9 cellular contexts compared by ENCODE assay signal in the genomic region with DNA sequence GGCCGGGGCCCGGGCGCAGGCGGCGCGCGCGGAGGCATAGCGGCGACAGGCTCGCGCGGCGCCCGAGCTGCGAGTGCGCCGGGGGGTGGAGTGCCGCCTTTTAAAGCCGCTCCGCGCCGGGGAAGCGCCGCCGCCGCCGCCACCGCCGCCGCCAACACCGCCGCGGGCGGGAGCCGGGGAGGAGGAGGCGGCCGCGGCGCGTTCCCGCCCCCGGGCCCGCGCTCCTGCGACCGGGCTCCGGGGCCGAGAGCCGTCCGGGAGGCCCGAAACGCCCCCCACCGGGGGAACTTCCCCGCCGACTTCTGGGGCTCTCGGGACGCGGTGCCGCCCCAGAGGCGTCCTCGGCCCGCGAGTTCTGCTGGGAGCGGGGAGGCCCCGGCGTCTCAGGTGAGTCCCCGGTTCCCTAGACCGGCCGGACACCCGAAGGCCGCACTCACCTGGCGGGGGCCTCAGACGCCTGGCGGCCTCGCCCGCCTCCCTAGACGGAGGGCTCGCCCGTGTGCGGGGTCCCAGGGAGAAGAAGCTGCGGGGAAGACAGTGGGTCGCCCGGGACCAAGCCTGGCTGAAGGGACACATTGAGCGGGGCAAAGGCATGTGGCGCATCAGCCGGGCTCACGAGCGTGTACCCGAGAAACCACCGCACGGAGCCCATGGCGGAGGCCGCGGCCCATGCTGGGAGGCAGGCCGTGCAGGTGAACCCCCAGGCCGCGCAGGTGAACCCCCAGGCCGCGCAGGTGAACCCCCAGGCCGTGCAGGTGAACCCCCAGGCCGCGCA. TPM values are rescaled to one million over a fixed set of nuclear protein-coding genes. Genes with fewer than 3 reads are reported as not detected.
A peak's percentile ranks its signal among the peaks of the same experiment; 100 is the strongest.
DNase-seq lines count a peak whose midpoint lies in the region; ATAC-seq, FAIRE-seq and TF ChIP-seq lines count a peak whose summit lies in the region.
"Had no signal": no experiment of that assay in that cellular context is flagged by ENCODE, and none has a peak within 500 bp of the region (broad histone marks: within the 10 kb centered on the region; RNA-seq: fewer than 3 reads in every experiment).

A gene (minus strand): TSS at position 75 of the 775 bp plus-strand sequence. CDS start 37 bp downstream, at position 38.

- dilution Hi-C loops in endothelial cell of umbilical vein (cut with MboI; ENCODE audit: extremely low pct_ligation_motif_present, low sequenced_read_pairs): no loop called here

- peaks cover 3% of the 10 kb centered on the region for H3K27me3 Mint-ChIP-seq in Caco-2 (ENCODE audit: insufficient read depth, unreplicated experiment)

- H3K4me3 ChIP-seq in Caco-2 (ENCODE audit: low read depth, low read length) (peak within 1 kb of the TSS; percentile 69), LNCaP clone FGC (ENCODE audit: low read depth, low read length) (peak within 1 kb of the TSS; percentile 51), endothelial cell of umbilical vein (replicated peaks in 1 of 3; ENCODE audit: insufficient read depth in 1 of 3, low read depth in 1 of 3, low read length in 3 of 3) (peak within 1 kb of the TSS in 1 of 3 experiments; percentile 3), mucosa of rectum (ENCODE audit: low read length in 2 of 2) (peak within 1 kb of the TSS; percentile 56 to 60)

- H3K27ac ChIP-seq in endothelial cell of umbilical vein (ENCODE audit: insufficient read depth, low read depth, low read length) (no peak within 1 kb of the TSS), mucosa of rectum (ENCODE audit: low read depth in 2 of 2, low read length in 2 of 2) (no peak within 1 kb of the TSS)

- H3K4me2 ChIP-seq in endothelial cell of umbilical vein (ENCODE audit: insufficient read depth, low read length): peak within 1 kb of the TSS; percentile 23

- no peak for FAIRE-seq in endothelial cell of umbilical vein (lab: Jason Lieb, UNC)

- TF ChIP-seq CTCF in Caco-2 (IDR thresholded peaks at IDR 0.05; ENCODE audit: insufficient read depth in 1 of 2, low read depth in 1 of 2, low read length in 1 of 2, severe bottlenecking in 1 of 2, unreplicated experiment in 1 of 2) (peak in 1 of 2 experiments; percentile 9), LNCaP clone FGC (IDR thresholded peaks at IDR 0.05; ENCODE audit: control insufficient read depth, extremely low read depth, insufficient read depth) (0 out of 2 replicates have a peak, but pooled peaks have one; percentile 4), endothelial cell of umbilical vein (IDR thresholded peaks at IDR 0.05; ENCODE audit: extremely low read depth in 1 of 2, insufficient read depth in 1 of 2, low read depth in 1 of 2, low read length in 2 of 2) (no peak)

- H3K9me1 ChIP-seq in endothelial cell of umbilical vein (replicated peaks; ENCODE audit: control insufficient read depth, extremely low read depth, insufficient read depth, low read length): no peaks in the 10 kb centered on the region

- H3K79me2 ChIP-seq in endothelial cell of umbilical vein (ENCODE audit: control insufficient read depth, insufficient read depth, low read length): no peaks in the 10 kb centered on the region

- no peaks in the 10 kb centered on the region for H4K20me1 ChIP-seq in endothelial cell of umbilical vein (replicated peaks; ENCODE audit: control insufficient read depth, extremely low read depth, insufficient read depth, low read length)

- no peaks in the 10 kb centered on the region for H3K4me1 ChIP-seq in Caco-2
- no peaks in the 10 kb centered on the region for H3K4me1 ChIP-seq in endothelial cell of umbilical vein (ENCODE audit: control insufficient read depth, extremely low read depth, insufficient read depth, low read length)
- H3K4me1 ChIP-seq in mucosa of rectum (ENCODE audit: control insufficient read depth in 2 of 2, insufficient read depth in 2 of 2, low read length in 2 of 2): peaks cover 0 to 6% of the 10 kb centered on the region in 2 donors

- DNase-seq in Caco-2 (peak; percentile 52 to 83), LNCaP clone FGC (ENCODE audit: low read depth) (no peak), endothelial cell of umbilical vein (ENCODE audit: low read depth, low spot score) (no peak)
- DNase-seq in effector CD8-positive, alpha-beta T cell (lab: John Stamatoyannopoulos, UW): no peak
- DNase-seq in activated CD4-positive, alpha-beta T cell treated with anti-CD3 and anti-CD28 coated beads for 4 hours: no peak

- no TSS peak for BruUV-seq in Caco-2 (replicated peaks; lab: Mats Ljungman, UMichigan)
- no TSS peak for BruUV-seq in endothelial cell of umbilical vein (replicated peaks; lab: Mats Ljungman, UMichigan)

- H3K4me1 Mint-ChIP-seq in Caco-2 (ENCODE audit: low read depth, unreplicated experiment): peaks cover 19% of the 10 kb centered on the region

- H3K9ac ChIP-seq in endothelial cell of umbilical vein (replicated peaks; ENCODE audit: extremely low read depth, insufficient read depth, low read length): no peak within 1 kb of the TSS
- H3K9ac ChIP-seq in mucosa of rectum (ENCODE audit: low read depth in 1 of 2, low read length in 2 of 2): peak within 1 kb of the TSS in 1 of 2 donors; percentile 57

- ATAC-seq in HG03108 (IDR thresholded peaks at IDR 0.05; ENCODE audit: unreplicated experiment) (no peak), HG03520 (IDR thresholded peaks at IDR 0.05; ENCODE audit: unreplicated experiment) (no peak)

- H3K4me3 Mint-ChIP-seq in Caco-2 (ENCODE audit: unreplicated experiment): peak within 1 kb of the TSS; percentile 65
- H3K4me3 Mint-ChIP-seq: central memory CD8-positive, alpha-beta T cell had no signal

- H2AFZ ChIP-seq in endothelial cell of umbilical vein (ENCODE audit: low read depth, low read length): no peak within 1 kb of the TSS

- H3K36me3 ChIP-seq in Caco-2 (ENCODE audit: control insufficient read depth, insufficient read depth, low read length) (no peaks in the 10 kb centered on the region), endothelial cell of umbilical vein (ENCODE audit: control insufficient read depth in 2 of 2, extremely low read depth in 1 of 2, insufficient read depth in 2 of 2, low read length in 2 of 2) (no peaks in the 10 kb centered on the region), mucosa of rectum (ENCODE audit: control insufficient read depth in 2 of 2, insufficient read depth in 2 of 2, low read length in 2 of 2) (peaks cover 0 to 2% of the 10 kb centered on the region in 2 donors)

- intact Hi-C loops in Caco-2 (cut with micrococcal nuclease; ENCODE audit: unreplicated experiment): loop anchor here (2.0 to 5.0 kb wide), 3 partner anchors 51 to 193 kb away; a partner anchor contains a TSS
- intact Hi-C loops in endothelial cell of umbilical vein (cut with micrococcal nuclease): loop anchor here (5.0 kb wide), 1 partner anchor 43 kb away; no protein-coding TSS in a partner anchor

- no peaks in the 10 kb centered on the region for H3K27me3 ChIP-seq in Caco-2 (replicated peaks; ENCODE audit: control insufficient read depth, insufficient read depth, low read length)
- H3K27me3 ChIP-seq in endothelial cell of umbilical vein (ENCODE audit: control insufficient read depth in 2 of 2, insufficient read depth in 2 of 2, low read length in 2 of 2): peaks cover 27 to 36% of the 10 kb centered on the region in 2 experiments
- peaks cover 0 to 2% of the 10 kb centered on the region in 2 donors for H3K27me3 ChIP-seq in mucosa of rectum (ENCODE audit: control insufficient read depth in 2 of 2, insufficient read depth in 2 of 2, low read length in 2 of 2)

- CTCF ChIA-PET in Caco-2 (lab: Charles Lee): interaction anchor here (0.9 kb wide), 1 partner anchor 190 kb away, joined by 3 read pairs; no protein-coding TSS in a partner anchor
- CTCF ChIA-PET in endothelial cell of umbilical vein (lab: Charles Lee): interaction anchor here (1.4 kb wide), 2 partner anchors 90 to 189 kb away, joined by 3 read pairs; no protein-coding TSS in a partner anchor

- peaks cover 55% of the 10 kb centered on the region for H3K36me3 Mint-ChIP-seq in Caco-2 (ENCODE audit: insufficient read depth, unreplicated experiment)

- H3K9me3 Mint-ChIP-seq in Caco-2 (ENCODE audit: unreplicated experiment): peaks cover 9% of the 10 kb centered on the region
- H3K9me3 Mint-ChIP-seq: central memory CD8-positive, alpha-beta T cell had no signal

- no peak within 1 kb of the TSS for H3K27ac Mint-ChIP-seq in Caco-2 (ENCODE audit: unreplicated experiment)

- H3K9me3 ChIP-seq in Caco-2 (no peaks in the 10 kb centered on the region; the same call in 1 of the 2 replicates), endothelial cell of umbilical vein (replicated peaks; ENCODE audit: control insufficient read depth, insufficient read depth, low read length) (no peaks in the 10 kb centered on the region), mucosa of rectum (ENCODE audit: control insufficient read depth in 2 of 2, low read length in 2 of 2) (no peaks in the 10 kb centered on the region)

- no peak for TF ChIP-seq POLR2A in endothelial cell of umbilical vein (IDR thresholded peaks at IDR 0.05; ENCODE audit: low read depth, low read length)

- POLR2A ChIA-PET in Caco-2 (lab: Charles Lee): no interaction called here
- POLR2A ChIA-PET in endothelial cell of umbilical vein (lab: Charles Lee): no interaction called here

TF ChIP-seq in endothelial cell of umbilical vein, 7 proteins besides CTCF, POLR2A, EP300 and RAD21:
- TF ChIP-seq POLR2AphosphoS5 (IDR thresholded peaks at IDR 0.05; ENCODE audit: insufficient read depth, low read depth, low read length) (no peak), GATA2 (IDR thresholded peaks at IDR 0.05; ENCODE audit: insufficient read depth, insufficient read length, low read depth, low read length) (no peak), JUN (IDR thresholded peaks at IDR 0.05; ENCODE audit: borderline replicate concordance, insufficient read depth, insufficient read length, low read depth) (no peak), MYC (IDR thresholded peaks at IDR 0.05; ENCODE audit: low read depth, low read length) (no peak), EZH2 (IDR thresholded peaks at IDR 0.05; ENCODE audit: borderline replicate concordance, low read depth, low read length, severe bottlenecking) (no peak), FOS (IDR thresholded peaks at IDR 0.05; ENCODE audit: borderline replicate concordance, insufficient read depth, low read length) (no peak)
- TF ChIP-seq, protein P1, sequence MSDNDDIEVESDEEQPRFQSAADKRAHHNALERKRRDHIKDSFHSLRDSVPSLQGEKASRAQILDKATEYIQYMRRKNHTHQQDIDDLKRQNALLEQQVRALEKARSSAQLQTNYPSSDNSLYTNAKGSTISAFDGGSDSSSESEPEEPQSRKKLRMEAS (IDR thresholded peaks at IDR 0.05; ENCODE audit: insufficient read depth, insufficient read length): no peak

RNA-seq across cellular contexts. Expression of the gene that starts here (rescaled TPM):
- total RNA-seq in Caco-2 (2022) (69.5 and 70.6 TPM in 2 replicates), endothelial cell of umbilical vein (0.69 and 0.72 TPM in 2 replicates)
- polyA plus RNA-seq in endothelial cell of umbilical vein: 0.18 and 0.33 TPM in 2 replicates
- 0.18 and 0.32 TPM in 2 replicates for polyA plus RNA-seq in endothelial cell of umbilical vein (2011; cell fraction: cytosol; rRNA removed)
- polyA plus RNA-seq in endothelial cell of umbilical vein (2011; cell fraction: nucleus; rRNA removed): 0.12 and 0.35 TPM in 2 replicates
- polyA plus RNA-seq in endothelial cell of umbilical vein (2012): 0.57 and 0.72 TPM in 2 replicates
- polyA minus RNA-seq in endothelial cell of umbilical vein: 0.87 and 1.0 TPM in 2 replicates
- 22.8 TPM for polyA minus RNA-seq in endothelial cell of umbilical vein (2011; cell fraction: cytosol; rRNA and poly(A)+ RNA removed)
- not detected in 2 replicates for polyA minus RNA-seq in endothelial cell of umbilical vein (2011; cell fraction: nucleus; rRNA and poly(A)+ RNA removed)

Comparison
In these comparisons a context has a peak if more than half of its experiments do, and no peak if none do; other contexts are left out.
1. RNA of the gene that starts here (total RNA-seq): 69.5 to 70.6 TPM in Caco-2; 0.69 to 0.72 TPM in endothelial cell of umbilical vein; every median in the first group is over 10 times any median in the second.
2. DNase-seq: peak in Caco-2 (2 of 2); none in LNCaP clone FGC (single experiment), endothelial cell of umbilical vein (single experiment), effector CD8-positive, alpha-beta T cell (single experiment) and activated CD4-positive, alpha-beta T cell treated with anti-CD3 and anti-CD28 coated beads for 4 hours (0 of 2).